In genomic region chr22:23974343-23974742, GRCh38 we compare ENCODE assay signal across 8 cellular contexts. TPM values are rescaled to one million over a fixed set of nuclear protein-coding genes. Genes with fewer than 3 reads are reported as not detected.
DNase-seq lines count a peak whose midpoint lies in the region; ATAC-seq and TF ChIP-seq lines count a peak whose summit lies in the region.
"Not testable (repeated sequence)": the region's sequence is repeated elsewhere in the genome, so short reads cannot be mapped to it uniquely, and the experiment has no call there.

TSS of gene DDT (minus strand) at chr22:23974441. CDS start at chr22:23974414, 27 bp downstream.

- TF ChIP-seq CTCF in DND-41 (IDR thresholded peaks at IDR 0.05; ENCODE audit: borderline replicate concordance, extremely low read depth, low read length, poor library complexity, severe bottlenecking); esophagus squamous epithelium (IDR thresholded peaks at IDR 0.05): not testable (repeated sequence)

- not testable (repeated sequence) for H3K9ac ChIP-seq in DND-41 (ENCODE audit: low read depth, low read length)

- WGBS in esophagus squamous epithelium, 2 donors, result no CpG with 5 or more reads among the region's 29 CpGs

- not testable (repeated sequence) for H3K27me3 ChIP-seq in DND-41 (ENCODE audit: insufficient read depth, low read length, poor library complexity); esophagus squamous epithelium

- H3K4me2 ChIP-seq in DND-41 (ENCODE audit: insufficient read depth, low read length), result peak within 1 kb of the TSS; percentile 39; the same call in 1 of the 2 replicates

- H4K20me1 ChIP-seq in DND-41 (ENCODE audit: insufficient read depth, low read length), result peaks cover 23% of the 10 kb centered on the region

- peaks cover 27% of the 10 kb centered on the region for H3K36me3 ChIP-seq in DND-41 (ENCODE audit: insufficient read depth, low read length)
- peaks cover 5 to 27% (median 7%) of the 10 kb centered on the region in 3 donors for H3K36me3 ChIP-seq in esophagus squamous epithelium

- not testable (repeated sequence) for DNase-seq in DND-41; activated T-helper 1 cell treated with anti-CD3 and anti-CD28 coated beads, Interleukin-12 subunit alpha, Interleukin-12 subunit beta, Interleukin-2, Interleukin-4 antibody, amounts not matched to agents 30 ng/mL and 10 ng/mL and 1 ng/mL, durations not matched to agents 14 hours and 24 hours and 36 hours (ENCODE audit: low spot score); esophagus squamous epithelium (lab: John Stamatoyannopoulos, UW); memory B cell (ENCODE audit: low spot score in 2 of 2); stimulated activated naive CD8-positive, alpha-beta T cell treated with anti-CD3 and anti-CD28 coated beads, Interleukin-15, Interleukin-2, amounts not matched to agents 100 U/mL and 50 U/mL, for 24 hours

- H2AFZ ChIP-seq in DND-41 (ENCODE audit: low read depth, low read length), result not testable (repeated sequence)

- H3K4me3 Mint-ChIP-seq in IgD-negative memory B cell; activated T-helper 1 cell treated with anti-CD3 and anti-CD28 coated beads, Interleukin-12 subunit alpha, Interleukin-12 subunit beta, Interleukin-2, Interleukin-4 antibody, amounts not matched to agents 30 ng/mL and 10 ng/mL and 1 ng/mL, durations not matched to agents 14 hours and 24 hours and 36 hours; memory B cell: not testable (repeated sequence)

- H3K9me3 ChIP-seq in DND-41 (ENCODE audit: insufficient read depth, low read length, severe bottlenecking); esophagus squamous epithelium: not testable (repeated sequence)

- H3K27me3 Mint-ChIP-seq in IgD-negative memory B cell; activated T-helper 1 cell treated with anti-CD3 and anti-CD28 coated beads, Interleukin-12 subunit alpha, Interleukin-12 subunit beta, Interleukin-2, Interleukin-4 antibody, amounts not matched to agents 30 ng/mL and 10 ng/mL and 1 ng/mL, durations not matched to agents 14 hours and 24 hours and 36 hours (ENCODE audit: insufficient read depth); memory B cell: not testable (repeated sequence)

- peak; percentile 96 for ATAC-seq in DND-41 (ENCODE audit: insufficient read depth, low read depth)
- peak; percentile 61 for ATAC-seq in GM21367 (IDR thresholded peaks at IDR 0.05; ENCODE audit: unreplicated experiment)
- peak; percentile 87 for ATAC-seq in HG02943 (IDR thresholded peaks at IDR 0.05; ENCODE audit: low read depth, unreplicated experiment)
- ATAC-seq in memory B cell (ENCODE audit: low read depth), result peak; percentile 94
- ATAC-seq in stimulated activated naive CD8-positive, alpha-beta T cell treated with anti-CD3 and anti-CD28 coated beads, Interleukin-15, Interleukin-2, amounts not matched to agents 100 U/mL and 50 U/mL, for 24 hours, result peak; percentile 98

- peaks cover 0 to 16% (median 8%) of the 10 kb centered on the region in 3 donors for H3K4me1 Mint-ChIP-seq in IgD-negative memory B cell
- H3K4me1 Mint-ChIP-seq in activated T-helper 1 cell treated with anti-CD3 and anti-CD28 coated beads, Interleukin-12 subunit alpha, Interleukin-12 subunit beta, Interleukin-2, Interleukin-4 antibody, amounts not matched to agents 30 ng/mL and 10 ng/mL and 1 ng/mL, durations not matched to agents 14 hours and 24 hours and 36 hours (ENCODE audit: low read depth), result peaks cover 20% of the 10 kb centered on the region
- H3K4me1 Mint-ChIP-seq in memory B cell, result not testable (repeated sequence)

- H3K4me1 ChIP-seq in DND-41 (ENCODE audit: insufficient read depth, low read length) (peaks cover 27% of the 10 kb centered on the region), esophagus squamous epithelium (peaks cover 0 to 23% (median 0%) of the 10 kb centered on the region in 3 donors)

- H3K9me3 Mint-ChIP-seq in IgD-negative memory B cell; activated T-helper 1 cell treated with anti-CD3 and anti-CD28 coated beads, Interleukin-12 subunit alpha, Interleukin-12 subunit beta, Interleukin-2, Interleukin-4 antibody, amounts not matched to agents 30 ng/mL and 10 ng/mL and 1 ng/mL, durations not matched to agents 14 hours and 24 hours and 36 hours; memory B cell: not testable (repeated sequence)

- not testable (repeated sequence) for H3K27ac Mint-ChIP-seq in IgD-negative memory B cell; activated T-helper 1 cell treated with anti-CD3 and anti-CD28 coated beads, Interleukin-12 subunit alpha, Interleukin-12 subunit beta, Interleukin-2, Interleukin-4 antibody, amounts not matched to agents 30 ng/mL and 10 ng/mL and 1 ng/mL, durations not matched to agents 14 hours and 24 hours and 36 hours; memory B cell

- intact Hi-C loops in activated T-helper 1 cell treated with anti-CD3 and anti-CD28 coated beads, Interleukin-12 subunit alpha, Interleukin-12 subunit beta, Interleukin-2, Interleukin-4 antibody, amounts not matched to agents 30 ng/mL and 10 ng/mL and 1 ng/mL, durations not matched to agents 14 hours and 24 hours and 36 hours (cut with micrococcal nuclease), result not testable (repeated sequence)
- intact Hi-C loops in esophagus squamous epithelium (cut with DNase I), result loop anchor here (5.0 kb wide), 1 partner anchor 47 kb away; no protein-coding TSS in a partner anchor

- H3K36me3 Mint-ChIP-seq in IgD-negative memory B cell, memory B cell: not testable (repeated sequence)
- H3K36me3 Mint-ChIP-seq in activated T-helper 1 cell treated with anti-CD3 and anti-CD28 coated beads, Interleukin-12 subunit alpha, Interleukin-12 subunit beta, Interleukin-2, Interleukin-4 antibody, amounts not matched to agents 30 ng/mL and 10 ng/mL and 1 ng/mL, durations not matched to agents 14 hours and 24 hours and 36 hours (ENCODE audit: low read depth), result peaks cover 14% of the 10 kb centered on the region

- not testable (repeated sequence) for H3K27ac ChIP-seq in DND-41 (ENCODE audit: low read length); esophagus squamous epithelium

- H3K4me3 ChIP-seq in DND-41 (ENCODE audit: low read depth in 1 of 2, low read length in 2 of 2); esophagus squamous epithelium: not testable (repeated sequence)

- TF ChIP-seq POLR2A in esophagus squamous epithelium (IDR thresholded peaks at IDR 0.05), result not testable (repeated sequence)

- H3K79me2 ChIP-seq in DND-41 (ENCODE audit: insufficient read depth, low read length), result peaks cover 26% of the 10 kb centered on the region

RNA-seq across cellular contexts. Expression of gene DDT, which starts in this region (rescaled TPM):
- polyA plus RNA-seq in IgD-negative memory B cell, result 158 TPM
- 94.7 and 115 TPM in 2 replicates for total RNA-seq in activated T-helper 1 cell treated with anti-CD3 and anti-CD28 coated beads, Interleukin-12 subunit alpha, Interleukin-12 subunit beta, Interleukin-2, Interleukin-4 antibody, amounts not matched to agents 30 ng/mL and 10 ng/mL and 1 ng/mL, durations not matched to agents 14 hours and 24 hours and 36 hours
- total RNA-seq in esophagus squamous epithelium, result 100 to 1,000 TPM in 2 of 4 donors, 10 to 100 TPM in 2; 93.2 to 142 (median 111) TPM
